In genomic region chr15:74375303-74375693, GRCh38 we compare ENCODE assay signal across 8 cellular contexts. TPM values are rescaled to one million over a fixed set of nuclear protein-coding genes. Genes with fewer than 3 reads are reported as not detected.
DNase-seq lines count a peak whose midpoint lies in the region; ATAC-seq and TF ChIP-seq lines count a peak whose summit lies in the region.

No MANE protein-coding gene starts in this region.

- ATAC-seq in GM19035 (IDR thresholded peaks at IDR 0.05; ENCODE audit: unreplicated experiment): no peak

- peaks cover 31% of the 10 kb centered on the region for H3K27me3 Mint-ChIP-seq in activated naive CD4-positive, alpha-beta T cell treated with anti-CD3 and anti-CD28 coated beads, Interleukin-2, amount 10 ng/mL, durations not matched to agents 7 days and 5 days
- H3K27me3 Mint-ChIP-seq in glutamatergic neuron (ENCODE audit: unreplicated experiment): no peaks in the 10 kb centered on the region

- intact Hi-C loops in vagina (cut with DNase I): loop anchor here (10.0 kb wide), 1 partner anchor 410 kb away; the partner anchor contains the start of gene CSK

- peak; percentile 77 for TF ChIP-seq CTCF in GM12875 (IDR thresholded peaks at IDR 0.05; ENCODE audit: borderline replicate concordance, insufficient read depth, low read depth, low read length)
- TF ChIP-seq CTCF in glutamatergic neuron (IDR thresholded peaks at IDR 0.05; ENCODE audit: partially characterized antibody, unreplicated experiment): peak; percentile 82
- peak; percentile 55 to 67 (median 61) for TF ChIP-seq CTCF in vagina (IDR thresholded peaks at IDR 0.05)

- no peak overlapping the region for H3K27ac ChIP-seq in vagina

- no peaks in the 10 kb centered on the region for H3K36me3 ChIP-seq in vagina

- DNase-seq in NCI-H1105 treated with DMSO at 0.1 percent for 48 hours (lab: John Stamatoyannopoulos, UW) (peak; percentile 52), SKM-1 treated with dmso at 0.1 percent for 144 hours (lab: John Stamatoyannopoulos, UW; ENCODE audit: unreplicated experiment) (peak; percentile 80), glutamatergic neuron (peak; percentile 91), pons (ENCODE audit: low spot score) (peak; percentile 87), vagina (ENCODE audit: extremely low spot score in 2 of 2) (no peak)
- DNase-seq in activated naive CD4-positive, alpha-beta T cell treated with anti-CD3 and anti-CD28 coated beads, Interleukin-2, amount 10 ng/mL, durations not matched to agents 7 days and 5 days: peak; percentile 91

- H3K9me3 ChIP-seq in vagina: no peaks in the 10 kb centered on the region

- H3K4me1 ChIP-seq in vagina: peaks cover 16% of the 10 kb centered on the region

- CTCF ChIA-PET in activated naive CD4-positive, alpha-beta T cell treated with anti-CD3 and anti-CD28 coated beads, Interleukin-2, amount 10 ng/mL, durations not matched to agents 7 days and 5 days (lab: Charles Lee): interaction anchor here (0.7 to 9.8 kb wide), 10 partner anchors 9 to 395 kb away, joined by 3 to 145 read pairs (median 6); partner anchors contain the start of genes ARID3B, CLK3 and SEMA7A

- H3K36me3 Mint-ChIP-seq in activated naive CD4-positive, alpha-beta T cell treated with anti-CD3 and anti-CD28 coated beads, Interleukin-2, amount 10 ng/mL, durations not matched to agents 7 days and 5 days: no peaks in the 10 kb centered on the region
- no peaks in the 10 kb centered on the region for H3K36me3 Mint-ChIP-seq in glutamatergic neuron (ENCODE audit: unreplicated experiment)

- peak overlapping the region; percentile 81 for H3K4me3 Mint-ChIP-seq in activated naive CD4-positive, alpha-beta T cell treated with anti-CD3 and anti-CD28 coated beads, Interleukin-2, amount 10 ng/mL, durations not matched to agents 7 days and 5 days
- H3K4me3 Mint-ChIP-seq in glutamatergic neuron (ENCODE audit: unreplicated experiment): peak overlapping the region; percentile 72

- H3K4me3 ChIP-seq in GM12875 (ENCODE audit: low read depth, low read length): no peak overlapping the region
- no peak overlapping the region for H3K4me3 ChIP-seq in vagina

- no peak for TF ChIP-seq POLR2A in vagina (IDR thresholded peaks at IDR 0.05)

- no peaks in the 10 kb centered on the region for H3K27me3 ChIP-seq in vagina

- no peaks in the 10 kb centered on the region for H3K9me3 Mint-ChIP-seq in activated naive CD4-positive, alpha-beta T cell treated with anti-CD3 and anti-CD28 coated beads, Interleukin-2, amount 10 ng/mL, durations not matched to agents 7 days and 5 days
- peaks cover 1% of the 10 kb centered on the region for H3K9me3 Mint-ChIP-seq in glutamatergic neuron (ENCODE audit: unreplicated experiment)

- no peak overlapping the region for H3K27ac Mint-ChIP-seq in activated naive CD4-positive, alpha-beta T cell treated with anti-CD3 and anti-CD28 coated beads, Interleukin-2, amount 10 ng/mL, durations not matched to agents 7 days and 5 days
- no peak overlapping the region for H3K27ac Mint-ChIP-seq in glutamatergic neuron (ENCODE audit: unreplicated experiment)

- peaks cover 31% of the 10 kb centered on the region for H3K4me1 Mint-ChIP-seq in activated naive CD4-positive, alpha-beta T cell treated with anti-CD3 and anti-CD28 coated beads, Interleukin-2, amount 10 ng/mL, durations not matched to agents 7 days and 5 days
- peaks cover 8% of the 10 kb centered on the region for H3K4me1 Mint-ChIP-seq in glutamatergic neuron (ENCODE audit: low read depth, unreplicated experiment)

RNA-seq across cellular contexts. Expression of gene CYP11A1, which starts 7.9 kb away (rescaled TPM):
- total RNA-seq in glutamatergic neuron (ENCODE audit: unreplicated experiment) (not detected), vagina (8.8 TPM)

RNA-seq across cellular contexts. Expression of gene SEMA7A, which starts 58.5 kb away (rescaled TPM):
- 16.2 TPM for total RNA-seq in glutamatergic neuron (ENCODE audit: unreplicated experiment)
- total RNA-seq in vagina: 3.9 TPM

Comparison
In these comparisons a context has a peak if more than half of its experiments do, and no peak if none do; other contexts are left out.
1. DNase-seq: peak in NCI-H1105 treated with DMSO at 0.1 percent for 48 hours (single experiment), SKM-1 treated with dmso at 0.1 percent for 144 hours (single experiment), activated naive CD4-positive, alpha-beta T cell treated with anti-CD3 and anti-CD28 coated beads, Interleukin-2, amount 10 ng/mL, durations not matched to agents 7 days and 5 days (single experiment), glutamatergic neuron (single experiment) and pons (single experiment); none in vagina (0 of 2).
2. Peak in every context shown above with its lines, with median percentiles within 50 percentile points of each other: CTCF ChIP-seq.